Comparison of ENCODE assay signal across 1 cellular context in genomic region chr2:169849710-169850109, GRCh38.
TF ChIP-seq lines count a peak whose summit lies in the region.

No MANE protein-coding gene starts in this region.

TF ChIP-seq in K562, 482 proteins besides CTCF, POLR2A, EP300 and RAD21:
- 0 out of 2 replicates have a peak, but pooled peaks have one; percentile 5 for TF ChIP-seq ZFX (CRISPR knock-in tag; IDR thresholded peaks at IDR 0.05)
- TF ChIP-seq GATA2 (CRISPR knock-in tag; IDR thresholded peaks at IDR 0.05) = 0 out of 2 replicates have a peak, but pooled peaks have one; percentile 21
- no peak for TF ChIP-seq CSDE1 (IDR thresholded peaks at IDR 0.05)
